In the genomic region with DNA sequence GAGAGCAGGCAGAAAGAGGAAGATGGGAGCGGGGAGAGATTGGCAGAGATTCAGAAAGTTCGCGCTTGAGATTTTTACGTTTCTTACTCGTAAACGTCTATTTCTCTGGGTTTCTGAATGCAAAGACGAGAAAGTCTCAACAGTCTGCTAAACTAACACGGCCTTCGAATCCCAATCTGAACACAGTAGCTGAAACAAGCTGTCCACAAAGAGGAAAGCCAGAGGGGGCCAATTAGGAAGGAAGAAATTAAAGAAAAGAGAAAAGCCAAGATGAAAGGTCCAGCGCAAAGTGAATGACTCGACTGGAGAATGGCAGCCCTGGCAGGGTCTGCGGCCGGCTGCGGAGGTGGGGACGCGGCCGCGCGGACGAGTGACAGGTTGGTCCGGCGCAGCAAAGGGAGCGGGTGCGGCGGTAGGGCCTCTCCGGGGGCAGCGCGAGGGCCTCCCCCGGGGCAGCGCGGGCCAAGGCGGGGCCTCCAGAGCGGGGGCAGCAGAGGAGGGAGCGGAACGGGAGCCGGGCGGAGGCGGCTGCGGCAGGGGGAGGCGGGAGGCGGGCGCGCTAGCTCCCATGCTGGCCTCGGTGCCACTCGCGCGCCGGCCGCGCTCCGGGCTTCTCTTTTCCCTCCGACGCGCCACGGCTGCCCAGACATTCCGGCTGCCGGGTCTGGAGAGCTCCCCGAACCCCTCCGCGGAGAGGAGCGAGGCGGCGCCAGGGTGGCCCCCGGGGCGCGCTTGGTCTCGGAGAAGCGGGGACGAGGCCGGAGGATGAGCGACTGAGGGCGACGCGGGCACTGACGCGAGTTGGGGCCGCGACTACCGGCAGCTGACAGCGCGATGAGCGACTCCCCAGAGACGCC, we compare ENCODE assay signal across 9 cellular contexts. TPM values are rescaled to one million over a fixed set of nuclear protein-coding genes. Genes with fewer than 3 reads are reported as not detected.
A peak's percentile ranks its signal among the peaks of the same experiment; 100 is the strongest.
DNase-seq lines count a peak whose midpoint lies in the region; ATAC-seq and TF ChIP-seq lines count a peak whose summit lies in the region.
"Had no signal": no experiment of that assay in that cellular context is flagged by ENCODE, and none has a peak within 500 bp of the region (broad histone marks: within the 10 kb centered on the region; RNA-seq: fewer than 3 reads in every experiment).

Gene VWC2 (plus strand): TSS at position 557 of the 857 bp plus-strand sequence. CDS start 1,798 bp downstream, outside the sequence.

- H3K4me1 ChIP-seq in RWPE2 (ENCODE audit: insufficient read depth, poor library complexity, severe bottlenecking) (no peaks in the 10 kb centered on the region), left ventricle myocardium inferior (peaks cover 59% of the 10 kb centered on the region), prostate gland (replicated peaks) (peaks cover 3% of the 10 kb centered on the region)

- DNase-seq in GM06990 (ENCODE audit: extremely low read depth, insufficient read length): no peak
- DNase-seq in RWPE2 (ENCODE audit: low spot score): no peak
- DNase-seq in left ventricle myocardium inferior: peak; percentile 52
- DNase-seq in prostate gland (ENCODE audit: low spot score): no peak
- no peak for DNase-seq in T-helper 9 cell
- no peak for DNase-seq in ureter (ENCODE audit: low spot score)
- DNase-seq: cortex of kidney had no signal

- 2% methylated on average over 71 of the region's 83 CpGs for WGBS in prostate gland

- H3K27me3 ChIP-seq in GM06990 (replicated peaks; ENCODE audit: control insufficient read depth, insufficient read depth, low read length) (no peaks in the 10 kb centered on the region; the same call in 1 of the 2 replicates), RWPE2 (ENCODE audit: insufficient read depth, poor library complexity, severe bottlenecking) (peaks cover 75% of the 10 kb centered on the region), left ventricle myocardium inferior (ENCODE audit: low read depth) (peaks cover 56% of the 10 kb centered on the region), prostate gland (replicated peaks; ENCODE audit: insufficient read depth) (no peaks in the 10 kb centered on the region)

- ATAC-seq in RWPE2 (ENCODE audit: low read depth) (peak; percentile 26; the same call in 2 of the 3 replicates), GM18511 (IDR thresholded peaks at IDR 0.05; ENCODE audit: unreplicated experiment) (no peak), GM19395 (IDR thresholded peaks at IDR 0.05; ENCODE audit: unreplicated experiment) (no peak)

- no peak for TF ChIP-seq POLR2A in prostate gland (IDR thresholded peaks at IDR 0.05)

- H3K4me3 ChIP-seq in GM06990 (replicated peaks; ENCODE audit: low read depth, low read length) (peak within 1 kb of the TSS; percentile 50), RWPE2 (ENCODE audit: severe bottlenecking) (no peak within 1 kb of the TSS), left ventricle myocardium inferior (peak within 1 kb of the TSS; percentile 76), prostate gland (peak within 1 kb of the TSS; percentile 15 to 32)

- H3K9me3 ChIP-seq in RWPE2 (ENCODE audit: severe bottlenecking): no peaks in the 10 kb centered on the region
- no peaks in the 10 kb centered on the region for H3K9me3 ChIP-seq in left ventricle myocardium inferior (replicated peaks)
- no peaks in the 10 kb centered on the region for H3K9me3 ChIP-seq in prostate gland

- intact Hi-C loops in left ventricle myocardium inferior (cut with micrococcal nuclease) (no loop called here), prostate gland (cut with DNase I) (no loop called here)

- H3K36me3 ChIP-seq in GM06990 (ENCODE audit: control insufficient read depth, insufficient read depth, low read length): no peaks in the 10 kb centered on the region
- no peaks in the 10 kb centered on the region for H3K36me3 ChIP-seq in RWPE2 (ENCODE audit: low read depth)
- no peaks in the 10 kb centered on the region for H3K36me3 ChIP-seq in left ventricle myocardium inferior
- no peaks in the 10 kb centered on the region for H3K36me3 ChIP-seq in prostate gland

- TF ChIP-seq CTCF in GM06990 (IDR thresholded peaks at IDR 0.05; ENCODE audit: insufficient read depth, low read length, poor library complexity, severe bottlenecking) (no peak), RWPE2 (IDR thresholded peaks at IDR 0.05; ENCODE audit: poor library complexity, severe bottlenecking) (no peak), left ventricle myocardium inferior (IDR thresholded peaks at IDR 0.05; ENCODE audit: borderline replicate concordance) (no peak), prostate gland (IDR thresholded peaks at IDR 0.05) (no peak)

- no peak within 1 kb of the TSS for H3K27ac ChIP-seq in RWPE2 (ENCODE audit: poor library complexity, severe bottlenecking)
- peak within 1 kb of the TSS; percentile 93 for H3K27ac ChIP-seq in left ventricle myocardium inferior (replicated peaks)
- no peak within 1 kb of the TSS for H3K27ac ChIP-seq in prostate gland

RNA-seq across cellular contexts. Expression of gene VWC2, which starts in this region (rescaled TPM):
- total RNA-seq in left ventricle myocardium inferior: 7.9 TPM
- total RNA-seq in prostate gland: under 1 TPM in 1 of 2 donors, not detected in 1; 0.11 TPM
- total RNA-seq in ureter: 0.10 TPM
